26 cellular contexts compared by ENCODE assay signal in the genomic region with DNA sequence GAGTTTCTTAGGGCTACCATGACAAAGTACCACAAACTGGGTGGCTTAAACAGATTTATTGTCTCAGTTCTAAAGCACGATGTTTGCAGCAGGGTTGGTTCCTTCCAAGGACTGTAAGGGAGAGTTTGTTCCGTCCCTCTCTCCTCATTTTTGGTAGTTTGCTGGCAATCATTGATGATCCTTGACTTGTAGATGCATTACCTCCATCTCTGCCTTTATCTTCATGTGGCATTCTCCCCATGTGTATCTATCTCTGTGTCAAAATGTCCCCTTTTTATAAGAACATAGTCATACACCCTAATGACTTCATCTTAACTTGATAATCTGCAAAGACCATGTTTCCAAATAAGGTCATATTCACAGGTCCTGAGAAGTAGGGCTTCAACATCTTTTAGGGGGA.
A peak's percentile ranks its signal among the peaks of the same experiment; 100 is the strongest.
DNase-seq lines count a peak whose midpoint lies in the region; ATAC-seq, FAIRE-seq and TF ChIP-seq lines count a peak whose summit lies in the region.
"Had no signal": no experiment of that assay in that cellular context is flagged by ENCODE, and none has a peak within 500 bp of the region (broad histone marks: within the 10 kb centered on the region; RNA-seq: fewer than 3 reads in every experiment).

No MANE protein-coding gene starts in this region.

- no peak overlapping the region for H3K9ac ChIP-seq in K562 (ENCODE audit: insufficient read depth in 1 of 2, low read depth in 2 of 2, low read length in 2 of 2)

- no peak overlapping the region for H3K4me3 Mint-ChIP-seq in activated CD4-positive, alpha-beta memory T cell treated with anti-CD3 and anti-CD28 coated beads for 36 hours
- H3K4me3 Mint-ChIP-seq: endodermal cell, nephron had no signal

- in situ Hi-C loops in K562 (cut with MboI) = no loop called here

- H3K36me3 Mint-ChIP-seq in activated CD4-positive, alpha-beta memory T cell treated with anti-CD3 and anti-CD28 coated beads for 36 hours = peaks cover 9% of the 10 kb centered on the region

- no peak for TF ChIP-seq POLR2A in K562 (conservative IDR thresholded peaks at IDR 0.05)

- H3K4me1 ChIP-seq in heart right ventricle (peaks cover 12 to 89% (median 70%) of the 10 kb centered on the region in 9 donors), K562 (replicated peaks in 1 of 2; ENCODE audit: control insufficient read depth in 2 of 2, insufficient read depth in 2 of 2, low read length in 2 of 2) (peaks cover 0 to 28% of the 10 kb centered on the region in 2 experiments)
- H3K4me1 ChIP-seq: colonic mucosa had no signal

- BruUV-seq in K562 (replicated peaks; lab: Mats Ljungman, UMichigan) = no TSS peak

- H3K27ac ChIP-seq in heart right ventricle (peak overlapping the region in 7 of 10 donors; percentile 10 to 86 (median 61)), K562 (ENCODE audit: extremely low read depth, low read depth, low read length) (no peak overlapping the region), substantia nigra (ENCODE audit: low read depth, low read length, poor library complexity, severe bottlenecking) (no peak overlapping the region)
- H3K27ac ChIP-seq: colonic mucosa, RWPE1, SK-N-MC, tibial artery had no signal

- H3K4me3 ChIP-seq in heart right ventricle (no peak overlapping the region), K562 (no peak overlapping the region)
- H3K4me3 ChIP-seq: colonic mucosa, gastrocnemius medialis, SK-N-MC, smooth muscle cell, tibial artery had no signal

- no peak for TF ChIP-seq RAD21 in K562 (CRISPR knock-in tag; conservative IDR thresholded peaks at IDR 0.05 in 1 of 2, IDR thresholded peaks at IDR 0.05 in 1 of 2)

- 94 to 95% methylated on average over 2 of the region's 2 CpGs for whole genome bisulfite sequencing in heart right ventricle, 2 donors
- 65% methylated on average over 2 of the region's 2 CpGs for WGBS in K562 (ENCODE audit: insufficient coverage, low coverage, missing lambda C conversion rate)

- no peaks in the 10 kb centered on the region for H3K79me2 ChIP-seq in K562 (ENCODE audit: control insufficient read depth, insufficient read depth, low read length)

- TF ChIP-seq CTCF in heart right ventricle (IDR thresholded peaks at IDR 0.05) (no peak), K562 (IDR thresholded peaks at IDR 0.05 in 2 of 3, conservative IDR thresholded peaks at IDR 0.05 in 1 of 3; ENCODE audit: insufficient read depth in 2 of 3, low read depth in 1 of 3, low read length in 3 of 3) (no peak), GM10266 (IDR thresholded peaks at IDR 0.05; ENCODE audit: control insufficient read depth, insufficient read depth, low read depth, missing control alignments) (no peak)

- no peaks in the 10 kb centered on the region for H3K9me1 ChIP-seq in K562 (ENCODE audit: control insufficient read depth, insufficient read depth, low read length)

- H3K27me3 ChIP-seq in heart right ventricle (no peaks in the 10 kb centered on the region), K562 (ENCODE audit: control insufficient read depth in 2 of 2, insufficient read depth in 2 of 2, low read length in 2 of 2) (no peaks in the 10 kb centered on the region)
- H3K27me3 ChIP-seq: colonic mucosa, gastrocnemius medialis, tibial artery had no signal

- H3K36me3 ChIP-seq in heart right ventricle (no peaks in the 10 kb centered on the region), K562 (ENCODE audit: control insufficient read depth, insufficient read depth, low read length) (no peaks in the 10 kb centered on the region)
- H3K36me3 ChIP-seq: colonic mucosa, gastrocnemius medialis, tibial artery had no signal

- H2AFZ ChIP-seq in K562 (ENCODE audit: low read depth, low read length) = no peak overlapping the region

- H4K20me1 ChIP-seq in K562 (replicated peaks; ENCODE audit: control insufficient read depth, insufficient read depth, low read length) = no peaks in the 10 kb centered on the region

- peaks cover 95% of the 10 kb centered on the region for H3K4me1 Mint-ChIP-seq in activated CD4-positive, alpha-beta memory T cell treated with anti-CD3 and anti-CD28 coated beads for 36 hours (ENCODE audit: low read depth)
- H3K4me1 Mint-ChIP-seq: endodermal cell had no signal

- H3K4me2 ChIP-seq in K562 (ENCODE audit: insufficient read depth, low read length) = no peak overlapping the region
- H3K4me2 ChIP-seq: smooth muscle cell had no signal

- TF ChIP-seq EP300 in K562 (IDR thresholded peaks at IDR 0.05; ENCODE audit: low read length) = no peak

- intact Hi-C loops in heart right ventricle (cut with DNase I) (loop anchor here in 6 of 10 donors (5.0 kb wide), 3 partner anchors 34 to 91 kb away; partner anchors contain the start of gene LRRC8C (in 2 of the 6)), Right ventricle myocardium inferior (cut with DNase I) (no loop called here), K562 (cut with micrococcal nuclease) (no loop called here)
- intact Hi-C loops in activated CD4-positive, alpha-beta memory T cell treated with anti-CD3 and anti-CD28 coated beads for 36 hours (cut with micrococcal nuclease) = loop anchor here (5.0 kb wide), 1 partner anchor 36 kb away; no protein-coding TSS in a partner anchor

- peaks cover 6% of the 10 kb centered on the region for H3K9me3 Mint-ChIP-seq in activated CD4-positive, alpha-beta memory T cell treated with anti-CD3 and anti-CD28 coated beads for 36 hours
- H3K9me3 Mint-ChIP-seq: CD8-positive, alpha-beta memory T cell; endodermal cell; IgD-negative memory B cell; nephron had no signal

- FAIRE-seq in K562 (lab: Jason Lieb, UNC) = no peak
- FAIRE-seq: islet of Langerhans had no signal

- CTCF ChIA-PET in activated CD4-positive, alpha-beta memory T cell treated with anti-CD3 and anti-CD28 coated beads for 36 hours (lab: Charles Lee) = interaction anchor here (2.1 kb wide), 1 partner anchor 40 kb away, joined by 11 read pairs; no protein-coding TSS in a partner anchor
- CTCF ChIA-PET in K562 (lab: Yijun Ruan, JAX; ENCODE audit: low intra/inter-chr PET ratio) = no interaction called here

- POLR2A ChIA-PET in activated CD4-positive, alpha-beta memory T cell treated with anti-CD3 and anti-CD28 coated beads for 36 hours (lab: Charles Lee) = no interaction called here
- POLR2A ChIA-PET in K562 (lab: Yijun Ruan, JAX) = no interaction called here

- H3K9me3 ChIP-seq in heart right ventricle (no peaks in the 10 kb centered on the region), K562 (replicated peaks; ENCODE audit: control insufficient read depth, insufficient read depth, low read depth, low read length) (no peaks in the 10 kb centered on the region)
- H3K9me3 ChIP-seq: colonic mucosa, gastrocnemius medialis, tibial artery had no signal

- ATAC-seq in heart right ventricle (no peak), Right ventricle myocardium inferior (no peak), K562 (no peak), GM21526 (IDR thresholded peaks at IDR 0.05; ENCODE audit: low FRiP score, unreplicated experiment) (no peak)

- no peaks in the 10 kb centered on the region for H3K27me3 Mint-ChIP-seq in activated CD4-positive, alpha-beta memory T cell treated with anti-CD3 and anti-CD28 coated beads for 36 hours
- H3K27me3 Mint-ChIP-seq: CD8-positive, alpha-beta memory T cell had no signal

- DNase-seq in heart right ventricle (no peak), Right ventricle myocardium inferior (ENCODE audit: missing footprints) (no peak), K562 (ENCODE audit: extremely low read depth in 1 of 4, low spot score in 3 of 4) (no peak), substantia nigra (lab: John Stamatoyannopoulos, UW) (no peak), GM10266 (ENCODE audit: extremely low spot score) (no peak)
- no peak for DNase-seq in activated CD4-positive, alpha-beta memory T cell treated with anti-CD3 and anti-CD28 coated beads for 36 hours
- DNase-seq: activated CD8-positive, alpha-beta memory T cell treated with anti-CD3 and anti-CD28 coated beads for 24 hours; amniotic stem cell; CD8-positive, alpha-beta memory T cell; colonic mucosa; endodermal cell; NCI-H1105; NCI-H2029; NCI-H2227 treated with DMSO at 0.1 percent for 48 hours; NCI-H748 treated with DMSO at 0.1 percent for 48 hours; retina; T-helper 9 cell had no signal

- H3K27ac Mint-ChIP-seq in activated CD4-positive, alpha-beta memory T cell treated with anti-CD3 and anti-CD28 coated beads for 36 hours = peak overlapping the region; percentile 96
- H3K27ac Mint-ChIP-seq: endodermal cell, IgD-negative memory B cell had no signal

TF ChIP-seq in K562, 482 proteins besides CTCF, POLR2A, EP300 and RAD21 (continues in another document):
- TF ChIP-seq, protein P1, sequence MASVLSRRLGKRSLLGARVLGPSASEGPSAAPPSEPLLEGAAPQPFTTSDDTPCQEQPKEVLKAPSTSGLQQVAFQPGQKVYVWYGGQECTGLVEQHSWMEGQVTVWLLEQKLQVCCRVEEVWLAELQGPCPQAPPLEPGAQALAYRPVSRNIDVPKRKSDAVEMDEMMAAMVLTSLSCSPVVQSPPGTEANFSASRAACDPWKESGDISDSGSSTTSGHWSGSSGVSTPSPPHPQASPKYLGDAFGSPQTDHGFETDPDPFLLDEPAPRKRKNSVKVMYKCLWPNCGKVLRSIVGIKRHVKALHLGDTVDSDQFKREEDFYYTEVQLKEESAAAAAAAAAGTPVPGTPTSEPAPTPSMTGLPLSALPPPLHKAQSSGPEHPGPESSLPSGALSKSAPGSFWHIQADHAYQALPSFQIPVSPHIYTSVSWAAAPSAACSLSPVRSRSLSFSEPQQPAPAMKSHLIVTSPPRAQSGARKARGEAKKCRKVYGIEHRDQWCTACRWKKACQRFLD (CRISPR knock-in tag; IDR thresholded peaks at IDR 0.05) = no peak

Comparison
In these comparisons a context has a peak if more than half of its experiments do, and no peak if none do; other contexts are left out.
1. intact Hi-C loops: an anchor here in heart right ventricle (5.0 kb wide) and activated CD4-positive, alpha-beta memory T cell treated with anti-CD3 and anti-CD28 coated beads for 36 hours (5.0 kb wide); none called in Right ventricle myocardium inferior and K562.
2. H3K27ac ChIP-seq: peak in heart right ventricle (7 of 10); none in K562 (single experiment) and substantia nigra (single experiment).